In genomic region chr16:85461814-85462404, GRCh38 we compare ENCODE assay signal across 1 cellular context.
TF ChIP-seq lines count a peak whose summit lies in the region.

No MANE protein-coding gene starts in this region.

TF ChIP-seq in HEK293, 187 proteins besides CTCF, POLR2A, EP300 and RAD21 (continued from another document and continues in another):
- TF ChIP-seq ZNF19 (tag by site-specific recombination; IDR thresholded peaks at IDR 0.05; ENCODE audit: low read depth): no peak
- TF ChIP-seq ZXDB (tag by site-specific recombination; IDR thresholded peaks at IDR 0.05): 0 out of 2 replicates have a peak, but pooled peaks have one; percentile 46
- no peak for TF ChIP-seq ZBTB1 (tag by site-specific recombination; IDR thresholded peaks at IDR 0.05)
- no peak for TF ChIP-seq ZNF785 (tag by site-specific recombination; IDR thresholded peaks at IDR 0.05)
- peak; percentile 67 for TF ChIP-seq PATZ1 (tag by site-specific recombination; IDR thresholded peaks at IDR 0.05)
- TF ChIP-seq ZFP37 (tag by site-specific recombination; IDR thresholded peaks at IDR 0.05): no peak
- no peak for TF ChIP-seq ZNF776 (tag by site-specific recombination; IDR thresholded peaks at IDR 0.05; ENCODE audit: borderline replicate concordance)
- TF ChIP-seq ZNF792 (tag by site-specific recombination; IDR thresholded peaks at IDR 0.05): 0 out of 2 replicates have a peak, but pooled peaks have one; percentile 33
- no peak for TF ChIP-seq ZNF660 (tag by site-specific recombination; IDR thresholded peaks at IDR 0.05)
- TF ChIP-seq ZNF341 (tag by site-specific recombination; IDR thresholded peaks at IDR 0.05; ENCODE audit: low read depth): peak; percentile 92
- TF ChIP-seq ZNF560 (tag by site-specific recombination; IDR thresholded peaks at IDR 0.05; ENCODE audit: borderline replicate concordance): no peak
- TF ChIP-seq ZNF280D (tag by site-specific recombination; IDR thresholded peaks at IDR 0.05): no peak
- no peak for TF ChIP-seq ZNF140 (tag by site-specific recombination; IDR thresholded peaks at IDR 0.05)
- 0 out of 2 replicates have a peak, but pooled peaks have one; percentile 28 for TF ChIP-seq ZBTB10 (tag by site-specific recombination; IDR thresholded peaks at IDR 0.05)
- TF ChIP-seq SP2 (tag by site-specific recombination; IDR thresholded peaks at IDR 0.05): no peak
- TF ChIP-seq ZNF274 (IDR thresholded peaks at IDR 0.05; ENCODE audit: low read length): no peak
- TF ChIP-seq ZNF274 (tag by site-specific recombination; IDR thresholded peaks at IDR 0.05; ENCODE audit: borderline replicate concordance): no peak
- TF ChIP-seq SALL2 (tag by site-specific recombination; IDR thresholded peaks at IDR 0.05; ENCODE audit: borderline replicate concordance): no peak
- TF ChIP-seq ZNF248 (tag by site-specific recombination; IDR thresholded peaks at IDR 0.05): no peak
- peak; percentile 58 for TF ChIP-seq WT1 (tag by site-specific recombination; IDR thresholded peaks at IDR 0.05)
- TF ChIP-seq PRDM6 (tag by site-specific recombination; IDR thresholded peaks at IDR 0.05): no peak
- TF ChIP-seq TSHZ1 (tag by site-specific recombination; IDR thresholded peaks at IDR 0.05; ENCODE audit: borderline replicate concordance): no peak
- TF ChIP-seq ZNF510 (tag by site-specific recombination; IDR thresholded peaks at IDR 0.05; ENCODE audit: insufficient replicate concordance): no peak
- no peak for TF ChIP-seq ZNF114 (tag by site-specific recombination; IDR thresholded peaks at IDR 0.05)
- TF ChIP-seq ZNF391 (tag by site-specific recombination; IDR thresholded peaks at IDR 0.05; ENCODE audit: borderline replicate concordance, low read depth): no peak
- TF ChIP-seq BCL11B (tag by site-specific recombination; IDR thresholded peaks at IDR 0.05; ENCODE audit: low read depth): no peak
- peak; percentile 30; the same call in 1 of the 2 replicates for TF ChIP-seq ZNF366 (tag by site-specific recombination; conservative IDR thresholded peaks at IDR 0.05)
- no peak for TF ChIP-seq HOXC10 (CRISPR knock-in tag; IDR thresholded peaks at IDR 0.05)
- TF ChIP-seq ZNF211 (tag by site-specific recombination; IDR thresholded peaks at IDR 0.05; ENCODE audit: low read depth): no peak
- TF ChIP-seq ZFP69B (tag by site-specific recombination; IDR thresholded peaks at IDR 0.05): no peak
- TF ChIP-seq ZNF521 (tag by site-specific recombination; IDR thresholded peaks at IDR 0.05): no peak
- no peak for TF ChIP-seq ZNF148 (tag by site-specific recombination; IDR thresholded peaks at IDR 0.05; ENCODE audit: borderline replicate concordance)
- no peak for TF ChIP-seq REPIN1 (tag by site-specific recombination; IDR thresholded peaks at IDR 0.05; ENCODE audit: low read depth)
- TF ChIP-seq PRDM10 (tag by site-specific recombination; IDR thresholded peaks at IDR 0.05): peak; percentile 56
- 0 out of 2 replicates have a peak, but pooled peaks have one; percentile 47 for TF ChIP-seq ZNF600 (tag by site-specific recombination; IDR thresholded peaks at IDR 0.05)
- peak; percentile 79 for TF ChIP-seq GLIS2 (tag by site-specific recombination; IDR thresholded peaks at IDR 0.05)
- no peak for TF ChIP-seq ZNF580 (tag by site-specific recombination; IDR thresholded peaks at IDR 0.05)
- no peak for TF ChIP-seq ZNF169 (tag by site-specific recombination; IDR thresholded peaks at IDR 0.05)
- TF ChIP-seq ZNF26 (tag by site-specific recombination; IDR thresholded peaks at IDR 0.05): no peak
